Comparison of ENCODE assay signal across 21 cellular contexts in the genomic region with DNA sequence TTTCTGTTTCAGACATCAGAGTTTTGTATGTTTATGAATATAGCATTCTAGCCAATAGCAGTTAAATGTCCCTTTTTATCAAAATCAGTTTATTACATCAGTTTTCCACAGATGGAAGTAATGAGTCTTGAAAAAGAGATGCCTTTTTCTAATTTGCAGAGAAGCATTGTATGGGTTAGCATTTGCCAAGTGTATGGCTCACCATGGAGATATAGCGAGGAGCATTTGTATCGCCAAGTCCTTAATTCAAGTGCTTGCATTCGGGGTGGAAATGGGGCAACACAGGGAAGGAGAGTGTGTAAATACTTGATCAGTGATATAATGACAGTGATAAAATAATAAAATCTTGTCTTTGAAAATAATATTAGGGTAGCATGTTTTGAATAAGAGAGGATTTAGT. TPM values are rescaled to one million over a fixed set of nuclear protein-coding genes. Genes with fewer than 3 reads are reported as not detected.
DNase-seq lines count a peak whose midpoint lies in the region; ATAC-seq and TF ChIP-seq lines count a peak whose summit lies in the region.
"Had no signal": no experiment of that assay in that cellular context is flagged by ENCODE, and none has a peak within 500 bp of the region (broad histone marks: within the 10 kb centered on the region; RNA-seq: fewer than 3 reads in every experiment).

No MANE protein-coding gene starts in this region.

- ATAC-seq in activated CD4-positive, alpha-beta T cell treated with anti-CD3 and anti-CD28 coated beads for 36 hours: no peak
- no peak for ATAC-seq in HG03469 (IDR thresholded peaks at IDR 0.05; ENCODE audit: unreplicated experiment)
- no peak for ATAC-seq in GM18861 (IDR thresholded peaks at IDR 0.05; ENCODE audit: unreplicated experiment)
- ATAC-seq: PC-3 had no signal

- TF ChIP-seq CTCF in AG10803 (conservative IDR thresholded peaks at IDR 0.05; ENCODE audit: low read length) (no peak), VCaP (conservative IDR thresholded peaks at IDR 0.05) (no peak)

- H3K4me3 Mint-ChIP-seq in activated CD4-positive, alpha-beta T cell treated with anti-CD3 and anti-CD28 coated beads for 36 hours: no peak overlapping the region
- H3K4me3 Mint-ChIP-seq: HFFc6 had no signal

- peaks cover 51% of the 10 kb centered on the region for H3K4me1 Mint-ChIP-seq in activated CD4-positive, alpha-beta T cell treated with anti-CD3 and anti-CD28 coated beads for 36 hours

- H3K4me3 ChIP-seq in AG10803 (ENCODE audit: low read length): no peak overlapping the region
- H3K4me3 ChIP-seq: BLaER1 treated with 17β-estradiol and CSF1 and Interleukin-3, amounts not matched to agents 10 nM and 100 nM had no signal

- peak overlapping the region; percentile 22 for H3K27ac Mint-ChIP-seq in activated CD4-positive, alpha-beta T cell treated with anti-CD3 and anti-CD28 coated beads for 36 hours
- H3K27ac Mint-ChIP-seq: HFFc6 had no signal

- POLR2A ChIA-PET in activated CD4-positive, alpha-beta T cell treated with anti-CD3 and anti-CD28 coated beads for 36 hours (lab: Charles Lee): no interaction called here

- CTCF ChIA-PET in activated CD4-positive, alpha-beta T cell treated with anti-CD3 and anti-CD28 coated beads for 36 hours (lab: Charles Lee): interaction anchor here (2.5 kb wide), 1 partner anchor 30 kb away, joined by 16 read pairs; no protein-coding TSS in a partner anchor

- H3K27me3 Mint-ChIP-seq in activated CD4-positive, alpha-beta T cell treated with anti-CD3 and anti-CD28 coated beads for 36 hours: no peaks in the 10 kb centered on the region

- H3K9me3 Mint-ChIP-seq in activated CD4-positive, alpha-beta T cell treated with anti-CD3 and anti-CD28 coated beads for 36 hours (ENCODE audit: low read depth): no peaks in the 10 kb centered on the region
- H3K9me3 Mint-ChIP-seq: HFFc6 had no signal

- peak overlapping the region; percentile 49; the same call in 1 of the 2 replicates for H3K27ac ChIP-seq in VCaP
- H3K27ac ChIP-seq: RWPE1 had no signal

- intact Hi-C loops in activated CD4-positive, alpha-beta T cell treated with anti-CD3 and anti-CD28 coated beads for 36 hours (cut with DNase I, micrococcal nuclease): no loop called here

- DNase-seq in activated CD4-positive, alpha-beta T cell treated with anti-CD3 and anti-CD28 coated beads for 36 hours: no peak
- DNase-seq in activated CD4-positive, alpha-beta T cell treated with anti-CD3 and anti-CD28 coated beads for 1 hour: no peak
- DNase-seq in AG10803 (ENCODE audit: low read depth) (peak; percentile 16), fibroblast of peridontal ligament (ENCODE audit: extremely low read depth) (peak; percentile 67), DMS 273 (lab: John Stamatoyannopoulos, UW; ENCODE audit: unreplicated experiment) (no peak)
- DNase-seq: DMS 273 treated with DMSO at 0.1 percent for 48 hours, GF-D8, HFFc6, KBM-7, MV-4-11, NCI-H1417 treated with DMSO at 0.1 percent for 48 hours, NCI-H1930, NCI-H2171 treated with DMSO at 0.1 percent for 48 hours, NCI-H774, PC-3 had no signal

- no peaks in the 10 kb centered on the region for H3K36me3 Mint-ChIP-seq in activated CD4-positive, alpha-beta T cell treated with anti-CD3 and anti-CD28 coated beads for 36 hours (ENCODE audit: low read depth)

RNA-seq across cellular contexts. Expression of a gene that starts 42.9 kb away (rescaled TPM):
- total RNA-seq in activated CD4-positive, alpha-beta T cell treated with anti-CD3 and anti-CD28 coated beads for 36 hours: under 1 TPM; 0.26 to 0.27 TPM
- total RNA-seq: NCI-H460 had no signal

Comparison
In these comparisons a context has a peak if more than half of its experiments do, and no peak if none do; other contexts are left out.
1. DNase-seq: peak in AG10803 (single experiment) and fibroblast of peridontal ligament (single experiment); none in activated CD4-positive, alpha-beta T cell treated with anti-CD3 and anti-CD28 coated beads for 36 hours (single experiment), activated CD4-positive, alpha-beta T cell treated with anti-CD3 and anti-CD28 coated beads for 1 hour (single experiment) and DMS 273 (single experiment).